Comparison of ENCODE assay signal across 8 cellular contexts in genomic region chr7:65038767-65039166, GRCh38. TPM values are rescaled to one million over a fixed set of nuclear protein-coding genes. Genes with fewer than 3 reads are reported as not detected.
DNase-seq lines count a peak whose midpoint lies in the region; ATAC-seq and TF ChIP-seq lines count a peak whose summit lies in the region.
"Not testable (repeated sequence)": the region's sequence is repeated elsewhere in the genome, so short reads cannot be mapped to it uniquely, and the experiment has no call there.

No MANE protein-coding gene starts in this region.

- peaks cover 12% of the 10 kb centered on the region for H3K4me1 Mint-ChIP-seq in T-helper 2 cell treated with Interferon-gamma antibody and Interleukin-4, amounts not matched to agents 5 μg/mL and 100 μg/mL, for 36 hours (ENCODE audit: low read depth)

- not testable (repeated sequence) for H3K36me3 ChIP-seq in left ventricle myocardium inferior, thyroid gland

- H3K27ac ChIP-seq in left ventricle myocardium inferior (replicated peaks) = peak overlapping the region; percentile 91
- peak overlapping the region in 2 of 3 donors; percentile 61 to 82 for H3K27ac ChIP-seq in thyroid gland

- not testable (repeated sequence) for H3K9me3 ChIP-seq in left ventricle myocardium inferior (replicated peaks); thyroid gland

- intact Hi-C loops in left ventricle myocardium inferior (cut with micrococcal nuclease); thyroid gland (cut with DNase I): not testable (repeated sequence)

- 0 to 4% methylated on average over 2 to 7 of the region's 35 CpGs for WGBS in thyroid gland, 2 donors

- not testable (repeated sequence) for TF ChIP-seq POLR2A in thyroid gland (IDR thresholded peaks at IDR 0.05)

- H3K4me3 ChIP-seq in GM08714 (ENCODE audit: low read length) = peak overlapping the region; percentile 99
- H3K4me3 ChIP-seq in astrocyte of the spinal cord (ENCODE audit: low read depth, low read length) = peak overlapping the region; percentile 73
- peak overlapping the region; percentile 79 for H3K4me3 ChIP-seq in left ventricle myocardium inferior
- H3K4me3 ChIP-seq in thyroid gland (replicated peaks in 1 of 3) = peak overlapping the region in 2 of 3 donors; percentile 17 to 78

- not testable (repeated sequence) for H3K9me3 Mint-ChIP-seq in T-helper 2 cell treated with Interferon-gamma antibody and Interleukin-4, amounts not matched to agents 5 μg/mL and 100 μg/mL, for 36 hours

- H3K27me3 ChIP-seq in left ventricle myocardium inferior (ENCODE audit: low read depth); thyroid gland: not testable (repeated sequence)

- not testable (repeated sequence) for H3K27me3 Mint-ChIP-seq in T-helper 2 cell treated with Interferon-gamma antibody and Interleukin-4, amounts not matched to agents 5 μg/mL and 100 μg/mL, for 36 hours (ENCODE audit: low read depth)

- peaks cover 20% of the 10 kb centered on the region for H3K4me1 ChIP-seq in left ventricle myocardium inferior
- H3K4me1 ChIP-seq in thyroid gland = peaks cover 5 to 13% of the 10 kb centered on the region in 2 donors

- peak overlapping the region; percentile 71 for H3K27ac Mint-ChIP-seq in T-helper 2 cell treated with Interferon-gamma antibody and Interleukin-4, amounts not matched to agents 5 μg/mL and 100 μg/mL, for 36 hours

- TF ChIP-seq CTCF in astrocyte of the spinal cord (IDR thresholded peaks at IDR 0.05; ENCODE audit: low read depth, low read length); left ventricle myocardium inferior (IDR thresholded peaks at IDR 0.05; ENCODE audit: borderline replicate concordance); thyroid gland (IDR thresholded peaks at IDR 0.05): not testable (repeated sequence)

- peak overlapping the region; percentile 89 for H3K4me3 Mint-ChIP-seq in T-helper 2 cell treated with Interferon-gamma antibody and Interleukin-4, amounts not matched to agents 5 μg/mL and 100 μg/mL, for 36 hours

- DNase-seq in MV-4-11 (lab: John Stamatoyannopoulos, UW) (peak; percentile 4), astrocyte of the spinal cord (ENCODE audit: low read depth, low spot score) (peak; percentile 18), left ventricle myocardium inferior (peak; percentile 34), occipital lobe (lab: John Stamatoyannopoulos, UW) (peak; percentile 9), thyroid gland (peak; percentile 35 to 40)
- DNase-seq in T-helper 2 cell treated with Interferon-gamma antibody and Interleukin-4, amounts not matched to agents 5 μg/mL and 100 μg/mL, for 36 hours (ENCODE audit: low spot score) = peak; percentile 12

- not testable (repeated sequence) for H3K36me3 Mint-ChIP-seq in T-helper 2 cell treated with Interferon-gamma antibody and Interleukin-4, amounts not matched to agents 5 μg/mL and 100 μg/mL, for 36 hours (ENCODE audit: low read depth)

- in situ Hi-C loops in astrocyte of the spinal cord (cut with HindIII; ENCODE audit: low sequenced_read_pairs) = not testable (repeated sequence)

- peak; percentile 13 for ATAC-seq in HG02623 (IDR thresholded peaks at IDR 0.05; ENCODE audit: unreplicated experiment)

RNA-seq across cellular contexts. Expression of gene ERV3-1, which starts 32.3 kb away (rescaled TPM):
- total RNA-seq in left ventricle myocardium inferior (6.8 TPM), occipital lobe (26.7 TPM), thyroid gland (10 to 100 TPM; 19.5 to 22.6 (median 20.1) TPM)

RNA-seq across cellular contexts. Expression of gene ZNF117, which starts 47.9 kb away (rescaled TPM):
- total RNA-seq in left ventricle myocardium inferior = 3.2 TPM
- 58.6 TPM for total RNA-seq in occipital lobe
- 10 to 100 TPM; 10.5 to 20.3 (median 12.6) TPM for total RNA-seq in thyroid gland

Comparison
In these comparisons a context has a peak if more than half of its experiments do, and no peak if none do; other contexts are left out.
1. Peak in every context shown above with its lines: DNase-seq, ATAC-seq, H3K4me3 ChIP-seq and H3K27ac ChIP-seq.
2. H3K4me3 ChIP-seq: peak in every context shown above with its lines; median percentile 99 in GM08714; 79 in left ventricle myocardium inferior; 73 in astrocyte of the spinal cord; 48 in thyroid gland.